ENCODE assay signal across 25 cellular contexts in genomic region chr16:61576476-61576875, GRCh38.
DNase-seq lines count a peak whose midpoint lies in the region; ATAC-seq, FAIRE-seq and TF ChIP-seq lines count a peak whose summit lies in the region.
"Had no signal": no experiment of that assay in that cellular context is flagged by ENCODE, and none has a peak within 500 bp of the region (broad histone marks: within the 10 kb centered on the region; RNA-seq: fewer than 3 reads in every experiment).

No MANE protein-coding gene starts in this region.

- H2AFZ ChIP-seq in HepG2 (ENCODE audit: low read length) (no peak overlapping the region), neural progenitor cell (replicated peaks) (peak overlapping the region; percentile 42)
- H2AFZ ChIP-seq: GM23338 had no signal

- intact Hi-C loops in right lobe of liver (cut with DNase I), result no loop called here
- intact Hi-C loops in HepG2 (cut with micrococcal nuclease; ENCODE audit: unreplicated experiment), result no loop called here
- intact Hi-C loops in aorta (cut with DNase I), result no loop called here

- 0% methylated on average over 1 of the region's 5 CpGs for WGBS in right lobe of liver (ENCODE audit: insufficient coverage, low coverage, low lambda C conversion rate, missing lambda C conversion rate)
- WGBS in HepG2 (ENCODE audit: low lambda C conversion rate), result 0% methylated on average over 5 of the region's 5 CpGs
- 78 to 81% methylated on average over 5 of the region's 5 CpGs for WGBS in aorta, 2 donors

- no peaks in the 10 kb centered on the region for H3K27me3 ChIP-seq in right lobe of liver
- no peaks in the 10 kb centered on the region for H3K27me3 ChIP-seq in HepG2 (ENCODE audit: control insufficient read depth in 1 of 2, insufficient read depth in 2 of 2, low read length in 2 of 2)
- H3K27me3 ChIP-seq in neural progenitor cell, result no peaks in the 10 kb centered on the region
- no peaks in the 10 kb centered on the region for H3K27me3 ChIP-seq in aorta (ENCODE audit: control insufficient read depth in 1 of 2, insufficient read depth in 2 of 2, low read length in 1 of 2)
- H3K27me3 ChIP-seq: BE2C; BLaER1 treated with 17β-estradiol and CSF1 and Interleukin-3, amounts not matched to agents 10 nM and 100 nM had no signal

- no peaks in the 10 kb centered on the region for H3K4me1 Mint-ChIP-seq in neural progenitor cell
- H3K4me1 Mint-ChIP-seq: CD14-positive monocyte; CD8-positive, alpha-beta memory T cell; GM23338; H9 had no signal

- H3K79me2 ChIP-seq in HepG2 (ENCODE audit: insufficient read depth, low read length), result no peaks in the 10 kb centered on the region
- no peaks in the 10 kb centered on the region for H3K79me2 ChIP-seq in neural progenitor cell (ENCODE audit: low read depth)

- H4K20me1 ChIP-seq in HepG2 (ENCODE audit: insufficient read depth, low read length) (no peaks in the 10 kb centered on the region), neural progenitor cell (ENCODE audit: low read depth) (no peaks in the 10 kb centered on the region)
- H4K20me1 ChIP-seq: BLaER1 treated with 17β-estradiol and CSF1 and Interleukin-3, amounts not matched to agents 10 nM and 100 nM had no signal

- no peak overlapping the region for H3K4me3 Mint-ChIP-seq in neural progenitor cell
- H3K4me3 Mint-ChIP-seq: CD14-positive monocyte; CD4-positive, alpha-beta T cell; CD8-positive, alpha-beta memory T cell; GM23338; H9 had no signal

- TF ChIP-seq POLR2A in right lobe of liver (IDR thresholded peaks at IDR 0.05) (no peak), HepG2 (IDR thresholded peaks at IDR 0.05; ENCODE audit: insufficient read depth in 1 of 2, low read depth in 2 of 2, low read length in 2 of 2) (no peak)

- H3K4me3 ChIP-seq in right lobe of liver (no peak overlapping the region), HepG2 (replicated peaks in 1 of 3; ENCODE audit: insufficient read depth in 1 of 3, low read depth in 2 of 3, low read length in 3 of 3) (no peak overlapping the region), neural progenitor cell (no peak overlapping the region), aorta (ENCODE audit: low read length in 2 of 2) (no peak overlapping the region)
- H3K4me3 ChIP-seq: A549; BLaER1 treated with 17β-estradiol and CSF1 and Interleukin-3, amounts not matched to agents 10 nM and 100 nM; GM12878; GM23338 had no signal

- no peaks in the 10 kb centered on the region for H3K9me3 Mint-ChIP-seq in neural progenitor cell
- H3K9me3 Mint-ChIP-seq: GM23338, H9 had no signal

- H3K4me2 ChIP-seq in HepG2 (ENCODE audit: low read depth, low read length) (no peak overlapping the region), neural progenitor cell (no peak overlapping the region)
- H3K4me2 ChIP-seq: A549; BLaER1 treated with 17β-estradiol and CSF1 and Interleukin-3, amounts not matched to agents 10 nM and 100 nM; GM23338 had no signal

- no TSS peak for BruUV-seq in HepG2 (replicated peaks; lab: Mats Ljungman, UMichigan)

- no peaks in the 10 kb centered on the region for H3F3A ChIP-seq in neural progenitor cell (ENCODE audit: low read depth)

- POLR2A ChIA-PET in HepG2 (lab: Yijun Ruan, JAX), result no interaction called here

- CTCF ChIA-PET in HepG2 (lab: Yijun Ruan, JAX; ENCODE audit: low intra/inter-chr PET ratio, low total read pairs), result no interaction called here

- no peak overlapping the region for H3K27ac Mint-ChIP-seq in neural progenitor cell
- H3K27ac Mint-ChIP-seq: CD14-positive monocyte; CD4-positive, alpha-beta T cell; CD8-positive, alpha-beta memory T cell; GM23338 had no signal

- TF ChIP-seq EP300 in HepG2 (IDR thresholded peaks at IDR 0.05; ENCODE audit: low read depth in 2 of 2, low read length in 2 of 2), result no peak
- TF ChIP-seq EP300 in HepG2 (CRISPR knock-in tag; IDR thresholded peaks at IDR 0.05; ENCODE audit: borderline replicate concordance), result no peak

- H3K9me3 ChIP-seq in right lobe of liver (no peaks in the 10 kb centered on the region), HepG2 (ENCODE audit: low read length) (peaks cover 80% of the 10 kb centered on the region), neural progenitor cell (ENCODE audit: low read depth) (no peaks in the 10 kb centered on the region), aorta (ENCODE audit: control insufficient read depth, low read length) (no peaks in the 10 kb centered on the region)
- H3K9me3 ChIP-seq: A549, BE2C had no signal

- DNase-seq in right lobe of liver (peak in 1 of 3 donors; percentile 50), HepG2 (ENCODE audit: low spot score) (no peak), neural progenitor cell (ENCODE audit: low spot score) (no peak), aorta (no peak)
- no peak for DNase-seq in activated T-cell treated with anti-CD3 and anti-CD28 coated beads, Interleukin-2, amount 50 U/mL, for 48 hours
- DNase-seq: 8988T; ACHN; AML-193; BE2C; CD4-positive, alpha-beta T cell; CD8-positive, alpha-beta memory T cell; DMS 273 treated with DMSO at 0.1 percent for 48 hours; DMS79; EL; GDM1; H9 had no signal

- no peaks in the 10 kb centered on the region for H3K36me3 ChIP-seq in right lobe of liver
- H3K36me3 ChIP-seq in HepG2 (replicated peaks in 1 of 2; ENCODE audit: control insufficient read depth in 1 of 2, insufficient read depth in 2 of 2, low read length in 2 of 2), result no peaks in the 10 kb centered on the region
- no peaks in the 10 kb centered on the region for H3K36me3 ChIP-seq in neural progenitor cell
- no peaks in the 10 kb centered on the region for H3K36me3 ChIP-seq in aorta (ENCODE audit: control insufficient read depth in 1 of 2, insufficient read depth in 2 of 2, low read length in 1 of 2)
- H3K36me3 ChIP-seq: BE2C; BLaER1 treated with 17β-estradiol and CSF1 and Interleukin-3, amounts not matched to agents 10 nM and 100 nM had no signal

- TF ChIP-seq CTCF in right lobe of liver (IDR thresholded peaks at IDR 0.05) (no peak), HepG2 (CRISPR knock-in tag; IDR thresholded peaks at IDR 0.05) (no peak), neural progenitor cell (IDR thresholded peaks at IDR 0.05) (no peak)

- no peak overlapping the region for H3K27ac ChIP-seq in right lobe of liver
- H3K27ac ChIP-seq in HepG2 (ENCODE audit: extremely low read length, insufficient read depth, low read length), result no peak overlapping the region
- H3K27ac ChIP-seq in neural progenitor cell, result no peak overlapping the region
- no peak overlapping the region for H3K27ac ChIP-seq in aorta (ENCODE audit: low read depth in 1 of 2, low read length in 2 of 2)
- H3K27ac ChIP-seq: A549; BLaER1 treated with 17β-estradiol and CSF1 and Interleukin-3, amounts not matched to agents 10 nM and 100 nM had no signal

- no peaks in the 10 kb centered on the region for H3K4me1 ChIP-seq in right lobe of liver
- no peaks in the 10 kb centered on the region for H3K4me1 ChIP-seq in HepG2 (ENCODE audit: insufficient read depth, low read length)
- no peaks in the 10 kb centered on the region for H3K4me1 ChIP-seq in neural progenitor cell
- no peaks in the 10 kb centered on the region for H3K4me1 ChIP-seq in aorta (ENCODE audit: control insufficient read depth in 1 of 2, insufficient read depth in 2 of 2, low read length in 2 of 2)
- H3K4me1 ChIP-seq: A549, BE2C had no signal

- TF ChIP-seq RAD21 in HepG2 (CRISPR knock-in tag; IDR thresholded peaks at IDR 0.05), result no peak

- FAIRE-seq in HepG2 (lab: Jason Lieb, UNC), result no peak
- FAIRE-seq: D721Med, GM12878, GM19239 had no signal

- ATAC-seq in right lobe of liver, result peak; percentile 33 to 50 (median 42)
- ATAC-seq in HepG2, result no peak
- ATAC-seq in aorta (ENCODE audit: low FRiP score), result peak; percentile 15
- no peak for ATAC-seq in HG02798 (IDR thresholded peaks at IDR 0.05; ENCODE audit: poor library complexity, unreplicated experiment)
- ATAC-seq: A549, GM12878, GM23338, HCT116 had no signal

- H3K9ac ChIP-seq in HepG2 (ENCODE audit: insufficient read depth, low read depth, low read length) (no peak overlapping the region), neural progenitor cell (no peak overlapping the region)
- H3K9ac ChIP-seq: BLaER1 treated with 17β-estradiol and CSF1 and Interleukin-3, amounts not matched to agents 10 nM and 100 nM had no signal

- H3K27me3 Mint-ChIP-seq in neural progenitor cell (ENCODE audit: insufficient read depth, low read depth), result peaks cover 3% of the 10 kb centered on the region
- H3K27me3 Mint-ChIP-seq: CD4-positive, alpha-beta T cell; CD8-positive, alpha-beta memory T cell had no signal

- no peaks in the 10 kb centered on the region for H3K36me3 Mint-ChIP-seq in neural progenitor cell
- H3K36me3 Mint-ChIP-seq: CD14-positive monocyte; CD8-positive, alpha-beta memory T cell had no signal

- in situ Hi-C loops in HepG2 (cut with HindIII; ENCODE audit: extremely low pct_ligation_motif_present, low pct_unique_long_range_greater_than_20kb), result no loop called here

TF ChIP-seq in HepG2, 621 proteins besides CTCF, POLR2A, EP300 and RAD21:
- TF ChIP-seq RFX3 (CRISPR knock-in tag; IDR thresholded peaks at IDR 0.05) (no peak), ZNF570 (CRISPR knock-in tag; IDR thresholded peaks at IDR 0.05; ENCODE audit: borderline replicate concordance) (no peak), SRSF1 (optimal IDR thresholded peaks at IDR 0.05; ENCODE audit: low read depth, low read length) (no peak), CENPX (CRISPR knock-in tag; IDR thresholded peaks at IDR 0.05) (no peak), MAFG (CRISPR knock-in tag; IDR thresholded peaks at IDR 0.05) (no peak), KDM1A (CRISPR knock-in tag; IDR thresholded peaks at IDR 0.05) (no peak)
TF ChIP-seq in HepG2: peak in this region for 0.

Comparison
In these comparisons a context has a peak if more than half of its experiments do, and no peak if none do; other contexts are left out.
1. ATAC-seq: peak in right lobe of liver (4 of 4) and aorta (single experiment); none in HepG2 (single experiment) and HG02798 (single experiment).